In the genomic region with DNA sequence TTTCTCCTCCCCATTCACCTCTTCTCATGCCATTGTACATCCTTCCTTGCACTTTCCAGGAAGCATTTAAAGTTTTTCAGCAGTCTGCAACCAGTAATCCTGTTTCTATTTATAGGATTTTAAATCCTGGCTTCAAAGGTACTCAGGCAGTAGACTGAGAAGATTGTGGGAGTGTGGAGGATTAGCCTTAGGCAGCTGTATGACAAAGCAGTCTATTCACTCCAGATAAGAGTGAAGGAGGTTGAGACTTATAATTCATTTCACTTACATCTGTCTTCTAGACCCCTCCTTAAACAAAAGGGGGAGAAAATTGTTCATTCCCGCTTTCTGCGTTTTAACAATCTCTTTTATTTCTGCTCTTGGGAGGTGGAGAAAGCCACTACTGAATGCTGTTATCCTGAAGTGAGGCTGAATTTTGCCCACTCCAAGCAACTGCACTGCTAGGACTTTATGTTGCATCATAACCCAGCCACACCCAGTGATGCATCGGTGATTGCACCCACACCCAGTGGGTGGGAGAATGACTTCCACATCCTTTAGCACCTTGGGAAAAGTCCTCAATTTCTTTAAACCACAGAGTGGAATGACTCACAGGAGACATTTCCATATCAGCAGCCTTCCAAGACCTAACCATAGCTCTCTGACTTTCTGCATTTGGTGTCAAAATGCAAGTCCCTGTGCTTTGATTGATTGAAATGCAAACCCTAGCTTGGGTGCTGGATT, we compare ENCODE assay signal across 8 cellular contexts.
DNase-seq lines count a peak whose midpoint lies in the region; ATAC-seq, FAIRE-seq and TF ChIP-seq lines count a peak whose summit lies in the region.

No MANE protein-coding gene starts in this region.

- H3K4me1 ChIP-seq in BLaER1 treated with 17β-estradiol and CSF1 and Interleukin-3, amounts not matched to agents 10 nM and 100 nM = peaks cover 0 to 17% (median 15%) of the 10 kb centered on the region in 10 experiments; a peak in 18 of 20 replicates
- peaks cover 5% of the 10 kb centered on the region; the same call in 1 of the 2 replicates for H3K4me1 ChIP-seq in IMR-90 (ENCODE audit: control insufficient read depth, insufficient read depth, low read length)
- H3K4me1 ChIP-seq in astrocyte (ENCODE audit: insufficient read depth, low read length) = peaks cover 19% of the 10 kb centered on the region
- peaks cover 3% of the 10 kb centered on the region for H3K4me1 ChIP-seq in mesendoderm (ENCODE audit: control insufficient read depth, low read depth, low read length)

- peaks cover 0 to 11% (median 0%) of the 10 kb centered on the region in 11 experiments; a peak in 2 of 22 replicates for H3K9me3 ChIP-seq in BLaER1 treated with 17β-estradiol and CSF1 and Interleukin-3, amounts not matched to agents 10 nM and 100 nM (replicated peaks in 1 of 11)
- no peaks in the 10 kb centered on the region for H3K9me3 ChIP-seq in IMR-90 (ENCODE audit: control insufficient read depth, insufficient read depth, low read length)
- H3K9me3 ChIP-seq in astrocyte (ENCODE audit: insufficient read depth, low read depth, low read length) = no peaks in the 10 kb centered on the region

- H3K79me2 ChIP-seq in astrocyte (ENCODE audit: insufficient read depth, low read length) (no peaks in the 10 kb centered on the region), mesendoderm (ENCODE audit: control insufficient read depth, insufficient read depth, low read length) (no peaks in the 10 kb centered on the region)

- no peaks in the 10 kb centered on the region for H4K20me1 ChIP-seq in BLaER1 treated with 17β-estradiol and CSF1 and Interleukin-3, amounts not matched to agents 10 nM and 100 nM
- no peaks in the 10 kb centered on the region for H4K20me1 ChIP-seq in IMR-90 (ENCODE audit: insufficient read depth, low read length)
- no peaks in the 10 kb centered on the region for H4K20me1 ChIP-seq in astrocyte (ENCODE audit: insufficient read depth, low read length)

- H3K4ac ChIP-seq in IMR-90 (ENCODE audit: low read depth, low read length) (peak overlapping the region; percentile 2; the same call in 1 of the 2 replicates), mesendoderm (ENCODE audit: low read depth, low read length) (no peak overlapping the region)

- peak; percentile 93 for FAIRE-seq in astrocyte (lab: Jason Lieb, UNC)

- no peak overlapping the region for H3K4me3 Mint-ChIP-seq in astrocyte (ENCODE audit: unreplicated experiment)

- no peaks in the 10 kb centered on the region for H3K36me3 ChIP-seq in BLaER1 treated with 17β-estradiol and CSF1 and Interleukin-3, amounts not matched to agents 10 nM and 100 nM
- no peaks in the 10 kb centered on the region for H3K36me3 ChIP-seq in IMR-90 (ENCODE audit: control insufficient read depth, insufficient read depth, low read length)
- no peaks in the 10 kb centered on the region for H3K36me3 ChIP-seq in astrocyte (ENCODE audit: insufficient read depth, low read length)
- no peaks in the 10 kb centered on the region for H3K36me3 ChIP-seq in mesendoderm (ENCODE audit: control insufficient read depth, insufficient read depth, low read length)

- peaks cover 21% of the 10 kb centered on the region for H3K4me1 Mint-ChIP-seq in astrocyte (ENCODE audit: low read depth, unreplicated experiment)

- peaks cover 2% of the 10 kb centered on the region; the same call in 1 of the 2 replicates for H3K9me1 ChIP-seq in IMR-90 (ENCODE audit: insufficient read depth, low read length)

- no peaks in the 10 kb centered on the region for H3K36me3 Mint-ChIP-seq in astrocyte (ENCODE audit: low read depth, unreplicated experiment)

- no peak overlapping the region for H3K56ac ChIP-seq in IMR-90 (ENCODE audit: extremely low read depth, insufficient read depth, low read length)
- H3K56ac ChIP-seq in mesendoderm (ENCODE audit: low read length) = peak overlapping the region; percentile 43

- CTCF ChIA-PET in IMR-90 (lab: Yijun Ruan, JAX) = interaction anchor here (0.6 kb wide), 1 partner anchor 160 kb away, joined by 5 read pairs; no protein-coding TSS in a partner anchor

- TF ChIP-seq RAD21 in IMR-90 (IDR thresholded peaks at IDR 0.05; ENCODE audit: low read length) = peak; percentile 23; the same call in 1 of the 2 replicates

- no peak for TF ChIP-seq POLR2A in IMR-90 (IDR thresholded peaks at IDR 0.05; ENCODE audit: low read depth, low read length)

- peak overlapping the region; percentile 97 for H3K27ac Mint-ChIP-seq in astrocyte (ENCODE audit: unreplicated experiment)

- H3K79me1 ChIP-seq in IMR-90 (ENCODE audit: low read depth in 1 of 2, low read length in 2 of 2) (no peaks in the 10 kb centered on the region), mesendoderm (ENCODE audit: low read length) (no peaks in the 10 kb centered on the region)

- peak; percentile 94 for DNase-seq in IMR-90
- DNase-seq in astrocyte (ENCODE audit: low read depth) = peak; percentile 97
- peak; percentile 90 for DNase-seq in mesendoderm
- no peak for DNase-seq in NCI-H446 (lab: John Stamatoyannopoulos, UW)
- DNase-seq in hippocampal formation (lab: John Stamatoyannopoulos, UW) = no peak
- no peak for DNase-seq in activated T-cell treated with anti-CD3 and anti-CD28 coated beads, Interleukin-2, amount 50 U/mL, for 1 hour

- H3K4me2 ChIP-seq in BLaER1 treated with 17β-estradiol and CSF1 and Interleukin-3, amounts not matched to agents 10 nM and 100 nM = peak overlapping the region in 10 of 11 experiments; percentile 3 to 78 (median 50); a peak in 19 of 22 replicates
- H3K4me2 ChIP-seq in IMR-90 (ENCODE audit: low read depth, low read length) (peak overlapping the region; percentile 3; the same call in 1 of the 2 replicates), astrocyte (ENCODE audit: low read length) (peak overlapping the region; percentile 67), mesendoderm (ENCODE audit: low read length) (no peak overlapping the region)

- H3K27me3 ChIP-seq in BLaER1 treated with 17β-estradiol and CSF1 and Interleukin-3, amounts not matched to agents 10 nM and 100 nM = no peaks in the 10 kb centered on the region
- no peaks in the 10 kb centered on the region for H3K27me3 ChIP-seq in IMR-90 (ENCODE audit: control insufficient read depth, insufficient read depth, low read length)
- H3K27me3 ChIP-seq in astrocyte (ENCODE audit: insufficient read depth, low read length) = no peaks in the 10 kb centered on the region
- H3K27me3 ChIP-seq in mesendoderm (ENCODE audit: insufficient read depth, low read length, poor library complexity) = no peaks in the 10 kb centered on the region

- peak overlapping the region in 10 of 11 experiments; percentile 3 to 83 (median 42); a peak in 14 of 22 replicates for H3K27ac ChIP-seq in BLaER1 treated with 17β-estradiol and CSF1 and Interleukin-3, amounts not matched to agents 10 nM and 100 nM
- no peak overlapping the region for H3K27ac ChIP-seq in IMR-90 (ENCODE audit: insufficient read depth, low read length)
- peak overlapping the region; percentile 79 for H3K27ac ChIP-seq in astrocyte (ENCODE audit: low read depth, low read length)
- H3K27ac ChIP-seq in mesendoderm (ENCODE audit: low read depth, low read length) = peak overlapping the region; percentile 31

- no peak overlapping the region for H4K91ac ChIP-seq in IMR-90 (ENCODE audit: insufficient read depth, low read depth, low read length)

- ATAC-seq in IMR-90 (ENCODE audit: low read depth) (peak; percentile 67), HG03460 (IDR thresholded peaks at IDR 0.05; ENCODE audit: unreplicated experiment) (no peak)

- no peak for TF ChIP-seq CTCF in IMR-90 (conservative IDR thresholded peaks at IDR 0.05; ENCODE audit: low read depth, low read length)
- no peak for TF ChIP-seq CTCF in astrocyte (IDR thresholded peaks at IDR 0.05; ENCODE audit: insufficient read depth, low read depth, low read length)

- peak overlapping the region; percentile 59 for H2AFZ ChIP-seq in IMR-90 (replicated peaks; ENCODE audit: low read length, poor library complexity)
- no peak overlapping the region for H2AFZ ChIP-seq in astrocyte (ENCODE audit: low read depth, low read length)

- H2AK5ac ChIP-seq in IMR-90 (ENCODE audit: low read depth, low read length) (no peak overlapping the region), mesendoderm (ENCODE audit: low read length) (no peak overlapping the region)

- no peak overlapping the region for H3K14ac ChIP-seq in IMR-90 (replicated peaks; ENCODE audit: low read depth, low read length)

- peaks cover 2% of the 10 kb centered on the region for H3K9me3 Mint-ChIP-seq in astrocyte (ENCODE audit: unreplicated experiment)

- peak overlapping the region in 3 of 11 experiments; percentile 7 to 65 (median 59); a peak in 4 of 22 replicates for H3K9ac ChIP-seq in BLaER1 treated with 17β-estradiol and CSF1 and Interleukin-3, amounts not matched to agents 10 nM and 100 nM
- H3K9ac ChIP-seq in IMR-90 (ENCODE audit: low read depth, low read length) (no peak overlapping the region), astrocyte (ENCODE audit: low read length) (peak overlapping the region; percentile 62), mesendoderm (ENCODE audit: low read length) (no peak overlapping the region)

- H3K18ac ChIP-seq in IMR-90 (ENCODE audit: low read depth, low read length) = no peak overlapping the region
- no peak overlapping the region for H3K18ac ChIP-seq in mesendoderm (ENCODE audit: low read length)

- peak overlapping the region; percentile 38; the same call in 1 of the 2 replicates for H2BK20ac ChIP-seq in IMR-90 (ENCODE audit: low read depth, low read length)

- no peak overlapping the region for H4K5ac ChIP-seq in IMR-90 (ENCODE audit: low read depth, low read length)
- no peak overlapping the region for H4K5ac ChIP-seq in mesendoderm (ENCODE audit: low read length)

- POLR2A ChIA-PET in IMR-90 (lab: Charles Lee; ENCODE audit: unreplicated experiment) = no interaction called here

- BruUV-seq in IMR-90 (replicated peaks; lab: Mats Ljungman, UMichigan) = no TSS peak

- dilution Hi-C loops in IMR-90 (cut with HindIII; ENCODE audit: low sequenced_read_pairs, unreplicated experiment) = no loop called here

- H3K23ac ChIP-seq in IMR-90 (ENCODE audit: low read depth, low read length) = no peak overlapping the region
- H3K23ac ChIP-seq in mesendoderm (ENCODE audit: low read length) = no peak overlapping the region

- WGBS in IMR-90 (ENCODE audit: extremely low coverage in 2 of 2, insufficient read length in 1 of 2), 2 experiments = no CpG with 5 or more reads among the region's 3 CpGs
- WGBS in mesendoderm (ENCODE audit: extremely low coverage, insufficient coverage, low lambda C conversion rate) = no CpG with 5 or more reads among the region's 3 CpGs

- H2BK120ac ChIP-seq in IMR-90 (ENCODE audit: low read depth, low read length) (peak overlapping the region; percentile 30; the same call in 1 of the 2 replicates), mesendoderm (ENCODE audit: low read depth, low read length) (no peak overlapping the region)

- no peaks in the 10 kb centered on the region for H3K27me3 Mint-ChIP-seq in astrocyte (ENCODE audit: low read depth, unreplicated experiment)

- no peak overlapping the region for H2AK9ac ChIP-seq in IMR-90 (replicated peaks; ENCODE audit: low read depth, low read length, poor library complexity)

- intact Hi-C loops in IMR-90 (cut with micrococcal nuclease) = no loop called here

- no peak overlapping the region for H2BK5ac ChIP-seq in IMR-90 (ENCODE audit: low read depth, low read length, poor library complexity, severe bottlenecking)
- no peak overlapping the region for H2BK5ac ChIP-seq in mesendoderm (ENCODE audit: low read length)

- no peak overlapping the region; the same call in 2 of the 3 replicates for H2BK15ac ChIP-seq in IMR-90 (ENCODE audit: low read depth, low read length)
- H2BK15ac ChIP-seq in mesendoderm (replicated peaks; ENCODE audit: low read depth) = no peak overlapping the region

- in situ Hi-C loops in IMR-90 (cut with MboI; ENCODE audit: low sequenced_read_pairs) = no loop called here

- no peak overlapping the region for H4K8ac ChIP-seq in IMR-90 (ENCODE audit: low read depth in 2 of 2, low read length in 2 of 2)
- no peak overlapping the region for H4K8ac ChIP-seq in mesendoderm (ENCODE audit: low read depth, low read length)

- H3K4me3 ChIP-seq in BLaER1 treated with 17β-estradiol and CSF1 and Interleukin-3, amounts not matched to agents 10 nM and 100 nM = 0 out of 20 replicates have a peak overlapping the region, but pooled peaks of 1 of the 10 experiments have one; percentile 20
- no peak overlapping the region for H3K4me3 ChIP-seq in IMR-90 (ENCODE audit: insufficient read depth, low read depth, low read length)
- peak overlapping the region; percentile 9 for H3K4me3 ChIP-seq in astrocyte (ENCODE audit: insufficient read depth, low read depth, low read length)
- H3K4me3 ChIP-seq in mesendoderm (ENCODE audit: low read length) = no peak overlapping the region

Comparison
In these comparisons a context has a peak if more than half of its experiments do, and no peak if none do; other contexts are left out.
1. DNase-seq: peak in IMR-90 (single experiment), astrocyte (single experiment) and mesendoderm (single experiment); none in NCI-H446 (0 of 2), hippocampal formation (0 of 2) and activated T-cell treated with anti-CD3 and anti-CD28 coated beads, Interleukin-2, amount 50 U/mL, for 1 hour (single experiment).